In the genomic region with DNA sequence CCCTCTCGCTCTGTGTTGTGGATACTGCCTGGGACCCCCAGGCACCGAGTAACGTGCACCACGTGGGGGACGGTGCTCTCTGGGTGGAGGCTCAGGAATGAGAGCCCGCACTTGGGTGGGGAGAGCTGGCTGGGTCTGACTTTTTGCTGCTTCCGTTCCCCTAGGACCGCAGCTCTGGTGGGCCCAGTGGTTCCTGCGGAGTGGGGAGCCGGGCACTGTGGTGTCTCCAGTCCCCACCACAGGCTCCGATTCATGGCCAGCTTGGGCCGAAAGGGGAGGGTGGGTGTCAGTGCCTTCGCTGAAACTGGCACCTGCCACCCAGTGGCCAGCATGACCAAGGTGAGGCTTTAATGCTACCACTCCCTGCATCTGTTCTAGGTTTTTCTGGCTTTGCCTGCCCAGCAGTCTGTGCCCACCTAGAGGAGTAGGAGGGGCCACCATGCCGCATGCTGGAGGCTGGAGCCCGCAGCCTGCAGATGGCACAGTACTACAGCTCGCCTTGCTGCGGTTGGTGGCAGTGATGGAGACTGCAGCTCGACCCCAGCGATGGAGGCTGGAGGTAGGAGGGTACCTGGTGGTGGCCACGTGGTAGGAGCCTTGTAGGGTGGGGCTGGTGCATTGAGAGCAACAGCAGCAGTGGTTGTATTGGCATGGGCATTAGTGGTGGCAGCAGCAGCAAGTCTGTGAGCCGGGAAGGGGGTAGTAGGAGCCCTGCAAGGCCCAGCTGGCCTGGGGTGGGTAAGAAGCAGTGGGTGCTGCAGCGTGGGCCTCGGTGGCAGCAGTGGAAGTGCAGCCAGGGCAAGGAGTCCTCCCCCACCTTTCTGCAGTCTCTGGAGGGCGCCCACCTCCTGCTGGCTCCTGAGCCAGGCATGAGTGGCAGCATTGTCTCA, we compare ENCODE assay signal across 24 cellular contexts.
DNase-seq lines count a peak whose midpoint lies in the region; ATAC-seq, FAIRE-seq and TF ChIP-seq lines count a peak whose summit lies in the region.
"Had no signal": no experiment of that assay in that cellular context is flagged by ENCODE, and none has a peak within 500 bp of the region (broad histone marks: within the 10 kb centered on the region; RNA-seq: fewer than 3 reads in every experiment).

No MANE protein-coding gene starts in this region.

- H3K36me3 Mint-ChIP-seq in activated B cell treated with CpG ODN at 0.5 μM for 24 hours (ENCODE audit: low read depth): no peaks in the 10 kb centered on the region
- H3K36me3 Mint-ChIP-seq: CD4-positive, CD25-positive, alpha-beta regulatory T cell had no signal

- no peak for ATAC-seq in activated B cell treated with CpG ODN at 0.5 μM for 24 hours (ENCODE audit: low read depth)
- ATAC-seq: GM12878 had no signal

- no peaks in the 10 kb centered on the region for H3K9me2 ChIP-seq in Loucy (replicated peaks; ENCODE audit: low read depth, low read length)
- no peaks in the 10 kb centered on the region for H3K9me2 ChIP-seq in GM23248 (ENCODE audit: insufficient read depth)

- H3K4me1 ChIP-seq in Loucy (ENCODE audit: insufficient read depth, low read length, poor library complexity, severe bottlenecking): peaks cover 42% of the 10 kb centered on the region
- no peaks in the 10 kb centered on the region for H3K4me1 ChIP-seq in GM23248 (ENCODE audit: insufficient read depth)
- H3K4me1 ChIP-seq: BE2C had no signal

- CTCF ChIA-PET in activated B cell treated with CpG ODN at 0.5 μM for 24 hours (lab: Charles Lee): no interaction called here

- H3K4me3 Mint-ChIP-seq in activated B cell treated with CpG ODN at 0.5 μM for 24 hours: no peak overlapping the region
- H3K4me3 Mint-ChIP-seq: CD4-positive, CD25-positive, alpha-beta regulatory T cell; HFFc6 had no signal

- no peaks in the 10 kb centered on the region for H3K9me3 Mint-ChIP-seq in activated B cell treated with CpG ODN at 0.5 μM for 24 hours
- H3K9me3 Mint-ChIP-seq: CD4-positive, CD25-positive, alpha-beta regulatory T cell; HFFc6 had no signal

- TF ChIP-seq CTCF in Loucy (conservative IDR thresholded peaks at IDR 0.05; ENCODE audit: low read length): peak; percentile 24; the same call in 1 of the 2 replicates
- TF ChIP-seq CTCF in activated B cell treated with CpG ODN at 0.5 μM for 24 hours (IDR thresholded peaks at IDR 0.05): no peak

- H3K27me3 ChIP-seq in Loucy (ENCODE audit: insufficient read depth, low read length, poor library complexity, severe bottlenecking): no peaks in the 10 kb centered on the region
- H3K27me3 ChIP-seq in GM23248 (replicated peaks; ENCODE audit: insufficient read depth): peaks cover 26% of the 10 kb centered on the region

- no peak overlapping the region for H3K27ac ChIP-seq in GM23248

- H3K27ac Mint-ChIP-seq in activated B cell treated with CpG ODN at 0.5 μM for 24 hours: peak overlapping the region; percentile 42
- H3K27ac Mint-ChIP-seq: CD4-positive, CD25-positive, alpha-beta regulatory T cell; HFFc6 had no signal

- H3K9me3 ChIP-seq in Loucy (ENCODE audit: insufficient read depth, low read depth, low read length) (no peaks in the 10 kb centered on the region), GM23248 (ENCODE audit: low read depth) (no peaks in the 10 kb centered on the region)

- H4K20me1 ChIP-seq in Loucy (ENCODE audit: insufficient read depth, low read length, poor library complexity, severe bottlenecking) (no peaks in the 10 kb centered on the region), GM23248 (ENCODE audit: insufficient read depth) (no peaks in the 10 kb centered on the region)

- no peaks in the 10 kb centered on the region for H3K27me3 Mint-ChIP-seq in activated B cell treated with CpG ODN at 0.5 μM for 24 hours

- H3F3A ChIP-seq in Loucy (ENCODE audit: low read depth) (no peaks in the 10 kb centered on the region), GM23248 (ENCODE audit: insufficient read depth) (no peaks in the 10 kb centered on the region)

- in situ Hi-C loops in GM23248 (cut with MboI): no loop called here

- H3K4me2 ChIP-seq in Loucy (ENCODE audit: low read depth, low read length, poor library complexity, severe bottlenecking) (peak overlapping the region; percentile 86), GM23248 (ENCODE audit: unreplicated experiment) (no peak overlapping the region)

- H2AFZ ChIP-seq in Loucy (ENCODE audit: low read length): peak overlapping the region; percentile 85
- no peak overlapping the region for H2AFZ ChIP-seq in GM23248

- POLR2A ChIA-PET in activated B cell treated with CpG ODN at 0.5 μM for 24 hours (lab: Charles Lee): no interaction called here

- H3K4me1 Mint-ChIP-seq in activated B cell treated with CpG ODN at 0.5 μM for 24 hours: peaks cover 9% of the 10 kb centered on the region
- H3K4me1 Mint-ChIP-seq: CD4-positive, CD25-positive, alpha-beta regulatory T cell had no signal

- no peaks in the 10 kb centered on the region for H3K36me3 ChIP-seq in Loucy (ENCODE audit: insufficient read depth, low read length)
- no peaks in the 10 kb centered on the region for H3K36me3 ChIP-seq in GM23248 (ENCODE audit: low read depth)
- H3K36me3 ChIP-seq: BE2C had no signal

- H3K79me2 ChIP-seq in Loucy (ENCODE audit: insufficient read depth, low read length): peaks cover 41% of the 10 kb centered on the region
- no peaks in the 10 kb centered on the region for H3K79me2 ChIP-seq in GM23248 (ENCODE audit: insufficient read depth)

- H3K9ac ChIP-seq in Loucy (ENCODE audit: low read depth, low read length, poor library complexity, severe bottlenecking) (peak overlapping the region; percentile 47), GM23248 (no peak overlapping the region)

- intact Hi-C loops in activated B cell treated with CpG ODN at 0.5 μM for 24 hours (cut with micrococcal nuclease): no loop called here

- H3K4me3 ChIP-seq in Loucy (ENCODE audit: low read length, poor library complexity, severe bottlenecking) (peak overlapping the region; percentile 75), GM23248 (no peak overlapping the region)
- H3K4me3 ChIP-seq: GM12878 had no signal

- DNase-seq in activated CD8-positive, alpha-beta memory T cell treated with anti-CD3 and anti-CD28 coated beads, Interleukin-2, amount 50 U/mL, for 48 hours: peak; percentile 39
- DNase-seq in activated CD8-positive, alpha-beta memory T cell treated with anti-CD3 and anti-CD28 coated beads for 24 hours: no peak
- DNase-seq in activated B cell treated with CpG ODN at 0.5 μM for 24 hours (no peak), urothelium cell line (ENCODE audit: low spot score) (no peak), nucleus accumbens (lab: John Stamatoyannopoulos, UW) (no peak), GM23248 (no peak), putamen (ENCODE audit: low spot score) (no peak)
- DNase-seq: BE2C; CD4-positive, CD25-positive, alpha-beta regulatory T cell; COR-L47; GF-D8; HFFc6; Kasumi-1; MM.1S; NCI-H1092; NCI-H1436 treated with DMSO at 0.1 percent for 48 hours; NCI-H2029; NCI-H2171 treated with DMSO at 0.1 percent for 48 hours; NCI-H748 treated with DMSO at 0.1 percent for 48 hours had no signal

- FAIRE-seq in urothelium cell line (lab: Jason Lieb, UNC): peak; percentile 95
- FAIRE-seq: A204.1, GM12878, GM19239, H54 had no signal

- WGBS in GM23248 (ENCODE audit: low coverage in 1 of 2, low lambda C conversion rate in 2 of 2, missing lambda C conversion rate in 2 of 2), 2 experiments: 44 to 47% methylated on average over 24 of the region's 24 CpGs
